Comparison of ENCODE assay signal across 1 cellular context in genomic region chr11:73307323-73308002, GRCh38.
TF ChIP-seq lines count a peak whose summit lies in the region.

No MANE protein-coding gene starts in this region.

TF ChIP-seq in HEK293, 187 proteins besides CTCF, POLR2A, EP300 and RAD21 (continued from another document):
- TF ChIP-seq PRDM2 (tag by site-specific recombination; IDR thresholded peaks at IDR 0.05; ENCODE audit: borderline replicate concordance) = no peak
- peak; percentile 24; the same call in 1 of the 2 replicates for TF ChIP-seq PRDM10 (tag by site-specific recombination; IDR thresholded peaks at IDR 0.05)
- peak; percentile 80 for TF ChIP-seq PATZ1 (tag by site-specific recombination; IDR thresholded peaks at IDR 0.05)
- TF ChIP-seq KLF9 (tag by site-specific recombination; IDR thresholded peaks at IDR 0.05; ENCODE audit: low read depth) = peak; percentile 82
- TF ChIP-seq SP7 (tag by site-specific recombination; IDR thresholded peaks at IDR 0.05) = peak; percentile 30
- TF ChIP-seq RBAK (tag by site-specific recombination; IDR thresholded peaks at IDR 0.05) = no peak
- peak; percentile 28; the same call in 1 of the 2 replicates for TF ChIP-seq ZNF501 (tag by site-specific recombination; IDR thresholded peaks at IDR 0.05)
- TF ChIP-seq ZNF394 (tag by site-specific recombination; IDR thresholded peaks at IDR 0.05; ENCODE audit: borderline replicate concordance) = peak; percentile 49; the same call in 1 of the 2 replicates
- 0 out of 2 replicates have a peak, but pooled peaks have one; percentile 8 for TF ChIP-seq ZNF600 (tag by site-specific recombination; IDR thresholded peaks at IDR 0.05)
- TF ChIP-seq ZNF558 (tag by site-specific recombination; IDR thresholded peaks at IDR 0.05) = peak; percentile 22; the same call in 1 of the 2 replicates
- peak; percentile 44; the same call in 1 of the 2 replicates for TF ChIP-seq ZNF660 (tag by site-specific recombination; IDR thresholded peaks at IDR 0.05)
- 0 out of 2 replicates have a peak, but pooled peaks have one; percentile 39 for TF ChIP-seq ZSCAN4 (tag by site-specific recombination; IDR thresholded peaks at IDR 0.05)
- 0 out of 2 replicates have a peak, but pooled peaks have one; percentile 10 for TF ChIP-seq ZNF629 (tag by site-specific recombination; IDR thresholded peaks at IDR 0.05)
- peak; percentile 87 for TF ChIP-seq IKZF3 (tag by site-specific recombination; IDR thresholded peaks at IDR 0.05)
- TF ChIP-seq ZNF311 (tag by site-specific recombination; IDR thresholded peaks at IDR 0.05; ENCODE audit: borderline replicate concordance) = no peak
- peak; percentile 62; the same call in 1 of the 2 replicates for TF ChIP-seq ZNF24 (tag by site-specific recombination; IDR thresholded peaks at IDR 0.05)
- TF ChIP-seq KLF10 (tag by site-specific recombination; IDR thresholded peaks at IDR 0.05) = peak; percentile 96
- TF ChIP-seq KLF8 (tag by site-specific recombination; IDR thresholded peaks at IDR 0.05) = peak; percentile 58
- no peak for TF ChIP-seq ZNF664 (tag by site-specific recombination; IDR thresholded peaks at IDR 0.05)
- peak; percentile 46; the same call in 1 of the 2 replicates for TF ChIP-seq MZF1 (tag by site-specific recombination; IDR thresholded peaks at IDR 0.05; ENCODE audit: borderline replicate concordance)
